ENCODE assay signal across 2 cellular contexts in the genomic region with DNA sequence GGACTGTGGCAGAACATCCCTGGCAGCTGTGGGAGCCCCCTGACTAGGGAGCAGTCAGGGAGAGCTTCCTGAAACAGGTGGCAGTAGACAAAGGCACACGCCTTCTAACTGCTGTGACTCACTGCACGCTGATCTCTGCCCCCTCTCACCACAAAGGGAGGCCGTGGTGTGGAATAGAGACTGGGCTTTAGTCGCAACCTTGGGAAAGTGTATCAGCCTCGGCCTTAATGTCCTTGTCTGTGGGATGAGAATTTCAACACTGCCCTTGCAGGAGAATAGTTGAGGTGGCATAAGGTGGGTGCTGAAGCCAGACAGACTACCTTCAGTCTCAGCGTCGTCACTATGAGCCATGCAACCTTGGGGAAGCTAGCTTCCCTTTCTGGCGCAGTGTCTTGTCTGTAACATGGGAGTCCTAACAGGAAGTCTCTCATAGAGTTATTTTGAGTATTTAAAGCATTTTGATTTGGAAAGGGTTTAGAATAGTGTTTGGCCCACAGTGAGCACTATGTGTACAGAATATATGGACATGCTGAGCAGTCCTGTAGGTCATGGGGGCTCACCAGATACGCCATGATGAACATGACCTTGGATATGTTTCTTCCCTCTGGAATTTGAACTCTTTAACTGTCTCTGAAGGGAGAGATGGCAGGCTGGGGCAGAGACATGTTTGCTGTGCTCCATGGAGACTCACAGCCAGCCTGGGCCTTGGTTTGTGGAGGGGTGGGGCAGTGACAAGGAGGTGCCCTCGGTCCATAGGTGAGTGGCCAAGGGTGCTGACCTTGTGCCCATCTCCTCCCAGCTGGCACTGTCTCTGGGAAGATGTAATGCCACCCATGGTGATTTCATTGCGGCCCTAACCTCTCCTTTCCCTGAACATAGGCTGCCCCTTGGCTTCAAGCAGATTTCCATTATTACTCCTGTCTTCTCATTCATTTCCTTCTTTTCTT.
A peak's percentile ranks its signal among the peaks of the same experiment; 100 is the strongest.
TF ChIP-seq lines count a peak whose summit lies in the region.

No MANE protein-coding gene starts in this region.

TF ChIP-seq in HEK293, 187 proteins besides CTCF, POLR2A, EP300 and RAD21 (continues in another document):
- no peak for TF ChIP-seq ZNF785 (tag by site-specific recombination; IDR thresholded peaks at IDR 0.05)
- TF ChIP-seq ZNF140 (tag by site-specific recombination; IDR thresholded peaks at IDR 0.05), result no peak
- peak; percentile 16; the same call in 1 of the 2 replicates for TF ChIP-seq EGR2 (tag by site-specific recombination; IDR thresholded peaks at IDR 0.05; ENCODE audit: low read depth)
- TF ChIP-seq, protein P1, sequence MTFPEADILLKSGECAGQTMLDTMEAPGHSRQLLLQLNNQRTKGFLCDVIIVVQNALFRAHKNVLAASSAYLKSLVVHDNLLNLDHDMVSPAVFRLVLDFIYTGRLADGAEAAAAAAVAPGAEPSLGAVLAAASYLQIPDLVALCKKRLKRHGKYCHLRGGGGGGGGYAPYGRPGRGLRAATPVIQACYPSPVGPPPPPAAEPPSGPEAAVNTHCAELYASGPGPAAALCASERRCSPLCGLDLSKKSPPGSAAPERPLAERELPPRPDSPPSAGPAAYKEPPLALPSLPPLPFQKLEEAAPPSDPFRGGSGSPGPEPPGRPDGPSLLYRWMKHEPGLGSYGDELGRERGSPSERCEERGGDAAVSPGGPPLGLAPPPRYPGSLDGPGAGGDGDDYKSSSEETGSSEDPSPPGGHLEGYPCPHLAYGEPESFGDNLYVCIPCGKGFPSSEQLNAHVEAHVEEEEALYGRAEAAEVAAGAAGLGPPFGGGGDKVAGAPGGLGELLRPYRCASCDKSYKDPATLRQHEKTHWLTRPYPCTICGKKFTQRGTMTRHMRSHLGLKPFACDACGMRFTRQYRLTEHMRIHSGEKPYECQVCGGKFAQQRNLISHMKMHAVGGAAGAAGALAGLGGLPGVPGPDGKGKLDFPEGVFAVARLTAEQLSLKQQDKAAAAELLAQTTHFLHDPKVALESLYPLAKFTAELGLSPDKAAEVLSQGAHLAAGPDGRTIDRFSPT (tag by site-specific recombination; IDR thresholded peaks at IDR 0.05), result 0 out of 2 replicates have a peak, but pooled peaks have one; percentile 12
- TF ChIP-seq YY2 (tag by site-specific recombination; IDR thresholded peaks at IDR 0.05), result no peak
- TF ChIP-seq ZNF514 (tag by site-specific recombination; IDR thresholded peaks at IDR 0.05), result no peak
- 0 out of 2 replicates have a peak, but pooled peaks have one; percentile 21 for TF ChIP-seq ZBTB48 (tag by site-specific recombination; IDR thresholded peaks at IDR 0.05)
- no peak for TF ChIP-seq ZNF510 (tag by site-specific recombination; IDR thresholded peaks at IDR 0.05; ENCODE audit: insufficient replicate concordance)
- TF ChIP-seq ZIC2 (tag by site-specific recombination; IDR thresholded peaks at IDR 0.05), result no peak
- TF ChIP-seq, protein P2, sequence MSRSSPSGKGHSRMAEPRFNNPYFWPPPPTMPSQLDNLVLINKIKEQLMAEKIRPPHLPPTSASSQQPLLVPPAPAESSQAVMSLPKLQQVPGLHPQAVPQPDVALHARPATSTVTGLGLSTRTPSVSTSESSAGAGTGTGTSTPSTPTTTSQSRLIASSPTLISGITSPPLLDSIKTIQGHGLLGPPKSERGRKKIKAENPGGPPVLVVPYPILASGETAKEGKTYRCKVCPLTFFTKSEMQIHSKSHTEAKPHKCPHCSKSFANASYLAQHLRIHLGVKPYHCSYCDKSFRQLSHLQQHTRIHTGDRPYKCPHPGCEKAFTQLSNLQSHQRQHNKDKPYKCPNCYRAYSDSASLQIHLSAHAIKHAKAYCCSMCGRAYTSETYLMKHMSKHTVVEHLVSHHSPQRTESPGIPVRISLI (tag by site-specific recombination; IDR thresholded peaks at IDR 0.05), result no peak
- no peak for TF ChIP-seq ZNF585B (tag by site-specific recombination; IDR thresholded peaks at IDR 0.05)
- no peak for TF ChIP-seq ZNF292 (tag by site-specific recombination; IDR thresholded peaks at IDR 0.05; ENCODE audit: borderline replicate concordance, low read depth)
- TF ChIP-seq ZFP37 (tag by site-specific recombination; IDR thresholded peaks at IDR 0.05), result no peak
- no peak for TF ChIP-seq ZBTB21 (tag by site-specific recombination; IDR thresholded peaks at IDR 0.05)
- TF ChIP-seq, protein P3, sequence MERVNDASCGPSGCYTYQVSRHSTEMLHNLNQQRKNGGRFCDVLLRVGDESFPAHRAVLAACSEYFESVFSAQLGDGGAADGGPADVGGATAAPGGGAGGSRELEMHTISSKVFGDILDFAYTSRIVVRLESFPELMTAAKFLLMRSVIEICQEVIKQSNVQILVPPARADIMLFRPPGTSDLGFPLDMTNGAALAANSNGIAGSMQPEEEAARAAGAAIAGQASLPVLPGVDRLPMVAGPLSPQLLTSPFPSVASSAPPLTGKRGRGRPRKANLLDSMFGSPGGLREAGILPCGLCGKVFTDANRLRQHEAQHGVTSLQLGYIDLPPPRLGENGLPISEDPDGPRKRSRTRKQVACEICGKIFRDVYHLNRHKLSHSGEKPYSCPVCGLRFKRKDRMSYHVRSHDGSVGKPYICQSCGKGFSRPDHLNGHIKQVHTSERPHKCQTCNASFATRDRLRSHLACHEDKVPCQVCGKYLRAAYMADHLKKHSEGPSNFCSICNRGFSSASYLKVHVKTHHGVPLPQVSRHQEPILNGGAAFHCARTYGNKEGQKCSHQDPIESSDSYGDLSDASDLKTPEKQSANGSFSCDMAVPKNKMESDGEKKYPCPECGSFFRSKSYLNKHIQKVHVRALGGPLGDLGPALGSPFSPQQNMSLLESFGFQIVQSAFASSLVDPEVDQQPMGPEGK (tag by site-specific recombination; IDR thresholded peaks at IDR 0.05), result 0 out of 2 replicates have a peak, but pooled peaks have one; percentile 15
- TF ChIP-seq ZNF341 (tag by site-specific recombination; IDR thresholded peaks at IDR 0.05; ENCODE audit: low read depth), result no peak
- TF ChIP-seq HOXC10 (CRISPR knock-in tag; IDR thresholded peaks at IDR 0.05), result no peak
- TF ChIP-seq ZNF658 (tag by site-specific recombination; IDR thresholded peaks at IDR 0.05), result no peak
- no peak for TF ChIP-seq ZNF202 (tag by site-specific recombination; IDR thresholded peaks at IDR 0.05; ENCODE audit: borderline replicate concordance)
- TF ChIP-seq ZNF621 (tag by site-specific recombination; IDR thresholded peaks at IDR 0.05), result no peak
- TF ChIP-seq, protein P4, sequence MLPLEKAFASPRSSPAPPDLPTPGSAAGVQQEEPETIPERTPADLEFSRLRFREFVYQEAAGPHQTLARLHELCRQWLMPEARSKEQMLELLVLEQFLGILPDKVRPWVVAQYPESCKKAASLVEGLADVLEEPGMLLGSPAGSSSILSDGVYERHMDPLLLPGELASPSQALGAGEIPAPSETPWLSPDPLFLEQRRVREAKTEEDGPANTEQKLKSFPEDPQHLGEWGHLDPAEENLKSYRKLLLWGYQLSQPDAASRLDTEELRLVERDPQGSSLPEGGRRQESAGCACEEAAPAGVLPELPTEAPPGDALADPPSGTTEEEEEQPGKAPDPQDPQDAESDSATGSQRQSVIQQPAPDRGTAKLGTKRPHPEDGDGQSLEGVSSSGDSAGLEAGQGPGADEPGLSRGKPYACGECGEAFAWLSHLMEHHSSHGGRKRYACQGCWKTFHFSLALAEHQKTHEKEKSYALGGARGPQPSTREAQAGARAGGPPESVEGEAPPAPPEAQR (tag by site-specific recombination; IDR thresholded peaks at IDR 0.05), result no peak

TF ChIP-seq in H1, 55 proteins besides CTCF, POLR2A, EP300 and RAD21:
- TF ChIP-seq SIRT6 (IDR thresholded peaks at IDR 0.05; ENCODE audit: low read length), result no peak
- no peak for TF ChIP-seq BACH1 (IDR thresholded peaks at IDR 0.05; ENCODE audit: low read length)
- no peak for TF ChIP-seq EGR1 (IDR thresholded peaks at IDR 0.05; ENCODE audit: borderline replicate concordance, low read depth, low read length)
- TF ChIP-seq ZNF274 (IDR thresholded peaks at IDR 0.05; ENCODE audit: borderline replicate concordance, extremely low read depth, low read length), result no peak
- TF ChIP-seq NRF1 (IDR thresholded peaks at IDR 0.05; ENCODE audit: low read depth, low read length), result no peak
- no peak for TF ChIP-seq GTF2F1 (IDR thresholded peaks at IDR 0.05; ENCODE audit: borderline replicate concordance, low read depth, low read length)
- TF ChIP-seq, protein P5, sequence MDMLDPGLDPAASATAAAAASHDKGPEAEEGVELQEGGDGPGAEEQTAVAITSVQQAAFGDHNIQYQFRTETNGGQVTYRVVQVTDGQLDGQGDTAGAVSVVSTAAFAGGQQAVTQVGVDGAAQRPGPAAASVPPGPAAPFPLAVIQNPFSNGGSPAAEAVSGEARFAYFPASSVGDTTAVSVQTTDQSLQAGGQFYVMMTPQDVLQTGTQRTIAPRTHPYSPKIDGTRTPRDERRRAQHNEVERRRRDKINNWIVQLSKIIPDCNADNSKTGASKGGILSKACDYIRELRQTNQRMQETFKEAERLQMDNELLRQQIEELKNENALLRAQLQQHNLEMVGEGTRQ (IDR thresholded peaks at IDR 0.05; ENCODE audit: low read length), result no peak
- no peak for TF ChIP-seq PHF8 (conservative IDR thresholded peaks at IDR 0.05; ENCODE audit: low read depth, low read length)
- TF ChIP-seq, protein P6, sequence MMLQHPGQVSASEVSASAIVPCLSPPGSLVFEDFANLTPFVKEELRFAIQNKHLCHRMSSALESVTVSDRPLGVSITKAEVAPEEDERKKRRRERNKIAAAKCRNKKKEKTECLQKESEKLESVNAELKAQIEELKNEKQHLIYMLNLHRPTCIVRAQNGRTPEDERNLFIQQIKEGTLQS (IDR thresholded peaks at IDR 0.05; ENCODE audit: insufficient read depth, low read depth, low read length), result no peak
- no peak for TF ChIP-seq TEAD4 (IDR thresholded peaks at IDR 0.05; ENCODE audit: low read depth, low read length)
- no peak for TF ChIP-seq TAF1 (IDR thresholded peaks at IDR 0.05; ENCODE audit: low read depth, low read length)
